ENCODE assay signal across 9 cellular contexts in the genomic region with DNA sequence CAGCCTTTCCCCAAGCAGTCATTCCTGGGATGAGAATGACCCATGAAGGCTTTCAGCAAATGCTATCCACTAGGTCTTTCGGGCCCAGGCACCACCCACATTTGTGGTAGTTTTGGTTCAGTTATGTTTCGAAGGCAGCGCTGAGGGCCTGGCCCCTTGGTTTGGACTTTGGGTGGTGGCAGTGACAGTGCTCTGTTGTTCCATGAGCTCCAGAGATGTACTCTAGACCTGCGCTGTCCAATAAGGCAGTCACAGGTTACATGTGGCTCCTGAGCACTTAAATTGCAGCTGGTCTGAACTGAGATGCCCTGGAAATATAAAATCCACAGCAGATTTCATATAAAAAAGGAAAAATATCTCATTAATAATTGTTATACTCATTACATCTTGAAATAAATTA.
"Had no signal": no experiment of that assay in that cellular context is flagged by ENCODE, and none has a peak within 500 bp of the region (broad histone marks: within the 10 kb centered on the region; RNA-seq: fewer than 3 reads in every experiment).

No MANE protein-coding gene starts in this region.

- H3K9me3 ChIP-seq: colonic mucosa, esophagus squamous epithelium, gastrocnemius medialis, left lung, lower lobe of right lung, mucosa of descending colon had no signal

- H3K4me3 ChIP-seq: colonic mucosa, esophagus squamous epithelium, gastrocnemius medialis, heart right ventricle, left lung, lower lobe of right lung, mucosa of descending colon had no signal

- H3K36me3 ChIP-seq: colonic mucosa, esophagus squamous epithelium, gastrocnemius medialis, heart right ventricle, left lung, lower lobe of right lung had no signal

- H3K27ac ChIP-seq: colonic mucosa, esophagus squamous epithelium, gastrocnemius medialis, heart right ventricle, left lung, lower lobe of right lung had no signal

- DNase-seq: cortex of kidney; effector CD8-positive, alpha-beta T cell; esophagus squamous epithelium; left lung had no signal
